1 cellular context compared by ENCODE assay signal in genomic region chr5:52830700-52831099, GRCh38.
A peak's percentile ranks its signal among the peaks of the same experiment; 100 is the strongest.
TF ChIP-seq lines count a peak whose summit lies in the region.

No MANE protein-coding gene starts in this region.

TF ChIP-seq in HEK293, 187 proteins besides CTCF, POLR2A, EP300 and RAD21:
- peak; percentile 52; the same call in 1 of the 2 replicates for TF ChIP-seq PRDM1 (tag by site-specific recombination; IDR thresholded peaks at IDR 0.05)
- peak; percentile 65; the same call in 1 of the 2 replicates for TF ChIP-seq ATF2 (tag by site-specific recombination; IDR thresholded peaks at IDR 0.05; ENCODE audit: low read depth)
- TF ChIP-seq ZNF501 (tag by site-specific recombination; IDR thresholded peaks at IDR 0.05), result no peak
